11 cellular contexts compared by ENCODE assay signal in the genomic region with DNA sequence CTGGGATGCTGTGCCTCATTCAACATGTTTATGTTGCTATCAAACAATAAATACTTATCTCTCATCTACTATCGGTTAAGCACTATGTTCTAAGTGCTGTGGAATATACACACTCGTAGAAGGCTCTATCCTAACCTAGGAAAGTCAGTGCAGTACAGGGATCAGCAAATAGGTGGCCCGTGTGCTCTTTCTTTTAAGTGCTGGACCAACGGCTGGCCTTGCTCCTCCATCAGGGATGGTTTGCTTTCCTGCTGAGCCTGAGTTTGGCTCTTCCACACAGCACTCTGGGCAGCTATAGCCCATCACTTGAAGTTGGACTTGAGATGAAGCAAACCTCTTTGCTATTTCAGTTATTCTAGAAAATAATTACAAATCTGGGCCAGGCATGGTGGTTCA.
DNase-seq lines count a peak whose midpoint lies in the region; ATAC-seq, FAIRE-seq and TF ChIP-seq lines count a peak whose summit lies in the region.
"Had no signal": no experiment of that assay in that cellular context is flagged by ENCODE, and none has a peak within 500 bp of the region (broad histone marks: within the 10 kb centered on the region; RNA-seq: fewer than 3 reads in every experiment).

No MANE protein-coding gene starts in this region.

- H3K36me3 ChIP-seq in kidney epithelial cell (ENCODE audit: control insufficient read depth, insufficient read depth, low read length) = no peaks in the 10 kb centered on the region

- DNase-seq in AG04449 (ENCODE audit: low read depth, low spot score) (no peak), astrocyte of the spinal cord (ENCODE audit: low read depth, low spot score) (no peak), kidney epithelial cell (ENCODE audit: low read depth) (no peak), kidney glomerular epithelial cell (lab: John Stamatoyannopoulos, UW) (no peak), NCI-H146 treated with DMSO at 0.1 percent for 48 hours (lab: John Stamatoyannopoulos, UW; ENCODE audit: unreplicated experiment) (no peak), GM12892 (ENCODE audit: insufficient read length) (no peak)
- no peak for DNase-seq in activated T-helper 1 cell treated with anti-CD3 and anti-CD28 coated beads, Interleukin-12 subunit alpha, Interleukin-12 subunit beta, Interleukin-2, Interleukin-4 antibody, amounts not matched to agents 30 ng/mL and 10 ng/mL and 1 ng/mL, durations not matched to agents 14 hours and 24 hours and 36 hours (ENCODE audit: low spot score)
- DNase-seq: activated naive CD4-positive, alpha-beta T cell treated with anti-CD3 and anti-CD28 coated beads for 36 hours; erythroblast; OCI-M1 had no signal

- TF ChIP-seq POLR2A in GM12892 (IDR thresholded peaks at IDR 0.05; ENCODE audit: low read depth, low read length) = no peak

- FAIRE-seq in GM12892 (lab: Jason Lieb, UNC) = no peak

- TF ChIP-seq CTCF in AG04449 (IDR thresholded peaks at IDR 0.05; ENCODE audit: insufficient read depth, low read length, missing control alignments) (peak; percentile 2), astrocyte of the spinal cord (IDR thresholded peaks at IDR 0.05; ENCODE audit: low read depth, low read length) (peak; percentile 35), kidney epithelial cell (IDR thresholded peaks at IDR 0.05; ENCODE audit: insufficient read depth, low read length, poor library complexity, severe bottlenecking) (peak; percentile 21)

- H3K36me3 Mint-ChIP-seq in activated T-helper 1 cell treated with anti-CD3 and anti-CD28 coated beads, Interleukin-12 subunit alpha, Interleukin-12 subunit beta, Interleukin-2, Interleukin-4 antibody, amounts not matched to agents 30 ng/mL and 10 ng/mL and 1 ng/mL, durations not matched to agents 14 hours and 24 hours and 36 hours (ENCODE audit: low read depth) = no peaks in the 10 kb centered on the region

- no peaks in the 10 kb centered on the region for H3K9me3 Mint-ChIP-seq in activated T-helper 1 cell treated with anti-CD3 and anti-CD28 coated beads, Interleukin-12 subunit alpha, Interleukin-12 subunit beta, Interleukin-2, Interleukin-4 antibody, amounts not matched to agents 30 ng/mL and 10 ng/mL and 1 ng/mL, durations not matched to agents 14 hours and 24 hours and 36 hours
- H3K9me3 Mint-ChIP-seq: activated naive CD4-positive, alpha-beta T cell treated with anti-CD3 and anti-CD28 coated beads for 36 hours had no signal

- no peak overlapping the region for H3K4me3 Mint-ChIP-seq in activated T-helper 1 cell treated with anti-CD3 and anti-CD28 coated beads, Interleukin-12 subunit alpha, Interleukin-12 subunit beta, Interleukin-2, Interleukin-4 antibody, amounts not matched to agents 30 ng/mL and 10 ng/mL and 1 ng/mL, durations not matched to agents 14 hours and 24 hours and 36 hours
- H3K4me3 Mint-ChIP-seq: activated naive CD4-positive, alpha-beta T cell treated with anti-CD3 and anti-CD28 coated beads for 36 hours had no signal

- CTCF ChIA-PET in AG04449 (lab: Yijun Ruan, JAX) = interaction anchor here (1.5 kb wide), 1 partner anchor 25 kb away, joined by 3 read pairs; no protein-coding TSS in a partner anchor

- H3K27me3 ChIP-seq in kidney epithelial cell (ENCODE audit: control insufficient read depth, insufficient read depth, low read length) = no peaks in the 10 kb centered on the region

- peaks cover 2% of the 10 kb centered on the region for H3K27me3 Mint-ChIP-seq in activated T-helper 1 cell treated with anti-CD3 and anti-CD28 coated beads, Interleukin-12 subunit alpha, Interleukin-12 subunit beta, Interleukin-2, Interleukin-4 antibody, amounts not matched to agents 30 ng/mL and 10 ng/mL and 1 ng/mL, durations not matched to agents 14 hours and 24 hours and 36 hours (ENCODE audit: insufficient read depth)

- H3K4me1 Mint-ChIP-seq in activated T-helper 1 cell treated with anti-CD3 and anti-CD28 coated beads, Interleukin-12 subunit alpha, Interleukin-12 subunit beta, Interleukin-2, Interleukin-4 antibody, amounts not matched to agents 30 ng/mL and 10 ng/mL and 1 ng/mL, durations not matched to agents 14 hours and 24 hours and 36 hours (ENCODE audit: low read depth) = no peaks in the 10 kb centered on the region

- intact Hi-C loops in activated T-helper 1 cell treated with anti-CD3 and anti-CD28 coated beads, Interleukin-12 subunit alpha, Interleukin-12 subunit beta, Interleukin-2, Interleukin-4 antibody, amounts not matched to agents 30 ng/mL and 10 ng/mL and 1 ng/mL, durations not matched to agents 14 hours and 24 hours and 36 hours (cut with micrococcal nuclease) = no loop called here

- H3K4me3 ChIP-seq in AG04449 (ENCODE audit: low read depth, low read length) = no peak overlapping the region
- H3K4me3 ChIP-seq in astrocyte of the spinal cord (ENCODE audit: low read depth, low read length) = no peak overlapping the region
- no peak overlapping the region for H3K4me3 ChIP-seq in kidney epithelial cell (ENCODE audit: low read depth, low read length)

- POLR2A ChIA-PET in AG04449 (lab: Yijun Ruan, JAX) = interaction anchor here (0.6 kb wide), 1 partner anchor 53 kb away, joined by 3 read pairs; no protein-coding TSS in a partner anchor

- in situ Hi-C loops in astrocyte of the spinal cord (cut with HindIII; ENCODE audit: low sequenced_read_pairs) = no loop called here

- no peak overlapping the region for H3K27ac Mint-ChIP-seq in activated T-helper 1 cell treated with anti-CD3 and anti-CD28 coated beads, Interleukin-12 subunit alpha, Interleukin-12 subunit beta, Interleukin-2, Interleukin-4 antibody, amounts not matched to agents 30 ng/mL and 10 ng/mL and 1 ng/mL, durations not matched to agents 14 hours and 24 hours and 36 hours
- H3K27ac Mint-ChIP-seq: activated naive CD4-positive, alpha-beta T cell treated with anti-CD3 and anti-CD28 coated beads for 36 hours had no signal

- ATAC-seq in GM19025 (IDR thresholded peaks at IDR 0.05; ENCODE audit: low read depth, unreplicated experiment) = peak; percentile 13
